ENCODE assay signal across 9 cellular contexts in genomic region chr20:56439784-56440291, GRCh38. TPM values are rescaled to one million over a fixed set of nuclear protein-coding genes. Genes with fewer than 3 reads are reported as not detected.
DNase-seq lines count a peak whose midpoint lies in the region; ATAC-seq and TF ChIP-seq lines count a peak whose summit lies in the region.
"Had no signal": no experiment of that assay in that cellular context is flagged by ENCODE, and none has a peak within 500 bp of the region (broad histone marks: within the 10 kb centered on the region; RNA-seq: fewer than 3 reads in every experiment).

No MANE protein-coding gene starts in this region.

- no peaks in the 10 kb centered on the region for H3K4me1 Mint-ChIP-seq in Caco-2 (ENCODE audit: low read depth, unreplicated experiment)

- H3K9me3 Mint-ChIP-seq in Caco-2 (ENCODE audit: unreplicated experiment), result no peaks in the 10 kb centered on the region

- H3K9ac ChIP-seq in SK-N-SH, result no peak overlapping the region

- no peaks in the 10 kb centered on the region for H3K36me3 Mint-ChIP-seq in Caco-2 (ENCODE audit: insufficient read depth, unreplicated experiment)

- CTCF ChIA-PET in SK-N-SH (lab: Yijun Ruan, JAX) (no interaction called here), Caco-2 (lab: Charles Lee) (no interaction called here)

- H2AFZ ChIP-seq in SK-N-SH (ENCODE audit: low read depth), result peak overlapping the region; percentile 70

- H3K9me3 ChIP-seq in SK-N-SH (no peaks in the 10 kb centered on the region), Caco-2 (no peaks in the 10 kb centered on the region)

- H4K20me1 ChIP-seq in SK-N-SH (ENCODE audit: insufficient read depth), result no peaks in the 10 kb centered on the region

- TF ChIP-seq EP300 in SK-N-SH (IDR thresholded peaks at IDR 0.05; ENCODE audit: borderline replicate concordance in 1 of 2, low read depth in 1 of 2, low read length in 1 of 2), result peak in 1 of 2 experiments; percentile 88; a peak in 2 of 4 replicates

- H3K27me3 ChIP-seq in SK-N-SH (ENCODE audit: insufficient read depth), result no peaks in the 10 kb centered on the region
- no peaks in the 10 kb centered on the region for H3K27me3 ChIP-seq in Caco-2 (replicated peaks; ENCODE audit: control insufficient read depth, insufficient read depth, low read length)

- H3K4me1 ChIP-seq in SK-N-SH (ENCODE audit: control insufficient read depth in 1 of 2, insufficient read depth in 2 of 2, low read depth in 1 of 2, low read length in 1 of 2), result peaks cover 2 to 6% of the 10 kb centered on the region in 2 experiments; a peak in 2 of 4 replicates
- 0 out of 2 replicates have a peak, but pooled peaks cover 6% of the 10 kb centered on the region for H3K4me1 ChIP-seq in Caco-2

- intact Hi-C loops in Caco-2 (cut with micrococcal nuclease; ENCODE audit: unreplicated experiment), result no loop called here

- H3K4me3 ChIP-seq in SK-N-SH (ENCODE audit: low read depth in 2 of 2, low read length in 1 of 2) (no peak overlapping the region), Caco-2 (ENCODE audit: low read depth, low read length) (no peak overlapping the region)

- no peak overlapping the region for H3K4me3 Mint-ChIP-seq in Caco-2 (ENCODE audit: unreplicated experiment)

- no peaks in the 10 kb centered on the region for H3K27me3 Mint-ChIP-seq in Caco-2 (ENCODE audit: insufficient read depth, unreplicated experiment)

- peaks cover 17% of the 10 kb centered on the region for H3F3A ChIP-seq in SK-N-SH (replicated peaks; ENCODE audit: insufficient read depth)

- no TSS peak for BruUV-seq in Caco-2 (replicated peaks; lab: Mats Ljungman, UMichigan)

- no peak overlapping the region for H3K27ac Mint-ChIP-seq in Caco-2 (ENCODE audit: unreplicated experiment)

- H3K27ac ChIP-seq in SK-N-SH (ENCODE audit: low read depth in 2 of 2, low read length in 1 of 2), result peak overlapping the region; percentile 36 to 75; a peak in 3 of 4 replicates

- H3K79me2 ChIP-seq in SK-N-SH (ENCODE audit: insufficient read depth), result no peaks in the 10 kb centered on the region

- no peak overlapping the region; the same call in 1 of the 2 replicates for H3K4me2 ChIP-seq in SK-N-SH

- TF ChIP-seq CTCF in SK-N-SH (IDR thresholded peaks at IDR 0.05), result no peak
- TF ChIP-seq CTCF in Caco-2 (IDR thresholded peaks at IDR 0.05; ENCODE audit: insufficient read depth in 1 of 2, low read depth in 1 of 2, low read length in 1 of 2, severe bottlenecking in 1 of 2, unreplicated experiment in 1 of 2), result no peak

- ATAC-seq in GM21423 (IDR thresholded peaks at IDR 0.05; ENCODE audit: unreplicated experiment) (no peak), HG03095 (IDR thresholded peaks at IDR 0.05; ENCODE audit: unreplicated experiment) (no peak)

- H3K36me3 ChIP-seq in SK-N-SH (replicated peaks in 1 of 2; ENCODE audit: control insufficient read depth in 1 of 2, insufficient read depth in 2 of 2, low read length in 1 of 2), result no peaks in the 10 kb centered on the region
- no peaks in the 10 kb centered on the region for H3K36me3 ChIP-seq in Caco-2 (ENCODE audit: control insufficient read depth, insufficient read depth, low read length)

- peak; percentile 95 for DNase-seq in GM03348 (ENCODE audit: low spot score)
- no peak for DNase-seq in SK-N-SH
- peak; percentile 92 for DNase-seq in fibroblast of peridontal ligament (ENCODE audit: extremely low read depth)
- DNase-seq in pulmonary artery endothelial cell (ENCODE audit: low read depth, low spot score), result peak; percentile 37
- DNase-seq in Caco-2, result no peak
- no peak for DNase-seq in middle frontal gyrus (ENCODE audit: extremely low spot score, low spot score)
- DNase-seq: NCI-H1436 treated with DMSO at 0.1 percent for 48 hours had no signal

- 30% methylated on average over 5 of the region's 5 CpGs for WGBS in SK-N-SH (ENCODE audit: low lambda C conversion rate)

- no peak for TF ChIP-seq RAD21 in SK-N-SH (IDR thresholded peaks at IDR 0.05; ENCODE audit: low read length)

- H3K9me2 ChIP-seq in SK-N-SH, result no peaks in the 10 kb centered on the region

- POLR2A ChIA-PET in SK-N-SH (lab: Yijun Ruan, JAX), result no interaction called here
- POLR2A ChIA-PET in Caco-2 (lab: Charles Lee), result no interaction called here

TF ChIP-seq in SK-N-SH, 30 proteins besides CTCF, POLR2A, EP300 and RAD21 (continues in another document):
- 0 out of 2 replicates have a peak, but pooled peaks have one; percentile 31 for TF ChIP-seq ZBTB33 (IDR thresholded peaks at IDR 0.05; ENCODE audit: borderline replicate concordance, low read depth)
- TF ChIP-seq POLR2AphosphoS5 (IDR thresholded peaks at IDR 0.05; ENCODE audit: low read depth, low read length), result peak; percentile 32; the same call in 1 of the 2 replicates
- TF ChIP-seq PBX3 (IDR thresholded peaks at IDR 0.05), result peak; percentile 83
- TF ChIP-seq MAX (IDR thresholded peaks at IDR 0.05; ENCODE audit: low read depth), result peak; percentile 91
- TF ChIP-seq JUND (IDR thresholded peaks at IDR 0.05), result peak; percentile 75
- TF ChIP-seq, protein P1, sequence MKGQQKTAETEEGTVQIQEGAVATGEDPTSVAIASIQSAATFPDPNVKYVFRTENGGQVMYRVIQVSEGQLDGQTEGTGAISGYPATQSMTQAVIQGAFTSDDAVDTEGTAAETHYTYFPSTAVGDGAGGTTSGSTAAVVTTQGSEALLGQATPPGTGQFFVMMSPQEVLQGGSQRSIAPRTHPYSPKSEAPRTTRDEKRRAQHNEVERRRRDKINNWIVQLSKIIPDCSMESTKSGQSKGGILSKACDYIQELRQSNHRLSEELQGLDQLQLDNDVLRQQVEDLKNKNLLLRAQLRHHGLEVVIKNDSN (IDR thresholded peaks at IDR 0.05; ENCODE audit: borderline replicate concordance, low read depth), result no peak
- no peak for TF ChIP-seq GATA2 (CRISPR knock-in tag; IDR thresholded peaks at IDR 0.05)
- TF ChIP-seq SIN3A (IDR thresholded peaks at IDR 0.05; ENCODE audit: borderline replicate concordance, low read depth, low read length), result peak; percentile 42; the same call in 1 of the 2 replicates
- peak; percentile 96 for TF ChIP-seq NFIC (IDR thresholded peaks at IDR 0.05; ENCODE audit: borderline replicate concordance)
- peak; percentile 77 for TF ChIP-seq RXRA (IDR thresholded peaks at IDR 0.05; ENCODE audit: borderline replicate concordance, low read depth)
- TF ChIP-seq, protein P2, sequence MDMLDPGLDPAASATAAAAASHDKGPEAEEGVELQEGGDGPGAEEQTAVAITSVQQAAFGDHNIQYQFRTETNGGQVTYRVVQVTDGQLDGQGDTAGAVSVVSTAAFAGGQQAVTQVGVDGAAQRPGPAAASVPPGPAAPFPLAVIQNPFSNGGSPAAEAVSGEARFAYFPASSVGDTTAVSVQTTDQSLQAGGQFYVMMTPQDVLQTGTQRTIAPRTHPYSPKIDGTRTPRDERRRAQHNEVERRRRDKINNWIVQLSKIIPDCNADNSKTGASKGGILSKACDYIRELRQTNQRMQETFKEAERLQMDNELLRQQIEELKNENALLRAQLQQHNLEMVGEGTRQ (IDR thresholded peaks at IDR 0.05; ENCODE audit: borderline replicate concordance, low read depth, low read length), result no peak
- TF ChIP-seq MXI1 (IDR thresholded peaks at IDR 0.05; ENCODE audit: low read depth, low read length), result no peak
- TF ChIP-seq YY1 (IDR thresholded peaks at IDR 0.05; ENCODE audit: low read depth), result no peak

RNA-seq across cellular contexts. Expression of gene CASS4, which starts 27.8 kb away (rescaled TPM):
- 0.02 TPM in 1 of 2 replicates, not detected in the other for polyA plus RNA-seq in SK-N-SH (2012; rRNA removed)
- polyA plus RNA-seq in SK-N-SH (2012; cell fraction: cytosol; rRNA removed), result 0.03 TPM in 1 of 2 replicates, not detected in the other
- 0.02 and 0.06 TPM in 2 replicates for polyA plus RNA-seq in SK-N-SH (2012; cell fraction: nucleus; rRNA removed)
- total RNA-seq in pulmonary artery endothelial cell, result 0.07 TPM in 1 of 2 replicates, not detected in the other
- 0.64 and 0.67 TPM in 2 replicates for total RNA-seq in Caco-2 (2022)

RNA-seq across cellular contexts. Expression of gene RTF2, which starts 28.6 kb away (rescaled TPM):
- 78.2 and 82.8 TPM in 2 replicates for polyA plus RNA-seq in SK-N-SH (2012; rRNA removed)
- 77.8 and 80.1 TPM in 2 replicates for polyA plus RNA-seq in SK-N-SH (2012; cell fraction: cytosol; rRNA removed)
- 75.0 and 78.8 TPM in 2 replicates for polyA plus RNA-seq in SK-N-SH (2012; cell fraction: nucleus; rRNA removed)
- total RNA-seq in pulmonary artery endothelial cell (101 and 106 TPM in 2 replicates), Caco-2 (2022) (146 and 157 TPM in 2 replicates)

RNA-seq across cellular contexts. Expression of gene CSTF1, which starts 47.4 kb away (rescaled TPM):
- 23.4 and 31.2 TPM in 2 replicates for polyA plus RNA-seq in SK-N-SH (2012; rRNA removed)
- polyA plus RNA-seq in SK-N-SH (2012; cell fraction: cytosol; rRNA removed), result 23.7 and 25.3 TPM in 2 replicates
- 27.4 and 32.0 TPM in 2 replicates for polyA plus RNA-seq in SK-N-SH (2012; cell fraction: nucleus; rRNA removed)
- total RNA-seq in pulmonary artery endothelial cell, result 29.7 and 39.7 TPM in 2 replicates
- 97.0 and 101 TPM in 2 replicates for total RNA-seq in Caco-2 (2022)

RNA-seq across cellular contexts. Expression of gene AURKA, which starts 47.8 kb away (rescaled TPM):
- polyA plus RNA-seq in SK-N-SH (2012; rRNA removed), result 24.6 and 27.6 TPM in 2 replicates
- 27.6 and 29.6 TPM in 2 replicates for polyA plus RNA-seq in SK-N-SH (2012; cell fraction: cytosol; rRNA removed)
- polyA plus RNA-seq in SK-N-SH (2012; cell fraction: nucleus; rRNA removed), result 11.1 and 15.1 TPM in 2 replicates
- total RNA-seq in pulmonary artery endothelial cell, result 32.9 and 80.7 TPM in 2 replicates
- 216 and 233 TPM in 2 replicates for total RNA-seq in Caco-2 (2022)

Comparison
In these comparisons a context has a peak if more than half of its experiments do, and no peak if none do; other contexts are left out.
1. DNase-seq: peak in GM03348 (single experiment), fibroblast of peridontal ligament (single experiment) and pulmonary artery endothelial cell (single experiment); none in SK-N-SH (single experiment), Caco-2 (0 of 2) and middle frontal gyrus (single experiment).